9 cellular contexts compared by ENCODE assay signal in the genomic region with DNA sequence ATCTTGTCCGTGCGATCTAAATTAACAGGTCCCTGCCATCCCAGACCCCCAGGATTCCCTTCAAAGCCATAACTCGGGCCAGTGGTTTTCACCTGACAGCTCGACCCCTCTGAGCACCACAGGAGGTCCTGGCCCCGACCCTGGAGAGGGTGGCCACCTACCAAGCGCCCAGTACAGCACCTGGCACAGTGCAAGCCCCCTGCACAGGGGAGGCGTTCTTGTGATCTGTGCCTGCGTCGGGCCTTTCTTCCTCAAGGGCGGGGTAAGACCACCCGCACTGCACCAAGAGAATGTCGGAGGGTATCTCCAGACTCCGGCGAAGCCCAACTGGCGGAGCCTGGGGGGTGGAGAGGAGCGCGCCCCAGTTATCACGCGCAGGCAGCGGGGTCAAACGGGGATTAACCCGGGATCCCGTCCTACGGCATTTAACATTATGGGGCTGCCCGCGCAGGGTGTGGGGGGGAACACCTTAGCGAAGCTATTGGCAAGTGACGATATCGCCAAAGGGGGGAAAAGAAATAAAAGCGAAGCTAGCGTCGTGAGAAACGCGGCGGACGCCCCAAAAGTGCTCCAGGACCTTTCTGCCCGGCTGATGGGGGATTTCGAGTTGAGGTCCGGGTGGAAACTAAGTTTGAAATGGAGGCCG. TPM values are rescaled to one million over a fixed set of nuclear protein-coding genes. Genes with fewer than 3 reads are reported as not detected.
A peak's percentile ranks its signal among the peaks of the same experiment; 100 is the strongest.
DNase-seq lines count a peak whose midpoint lies in the region; ATAC-seq and TF ChIP-seq lines count a peak whose summit lies in the region.
"Had no signal": no experiment of that assay in that cellular context is flagged by ENCODE, and none has a peak within 500 bp of the region (broad histone marks: within the 10 kb centered on the region; RNA-seq: fewer than 3 reads in every experiment).

No MANE protein-coding gene starts in this region.

- H3K4me1 ChIP-seq in DND-41 (ENCODE audit: insufficient read depth, low read length) = peaks cover 48% of the 10 kb centered on the region
- H3K4me1 ChIP-seq in Panc1 (ENCODE audit: control insufficient read depth, insufficient read depth, low read length) = peaks cover 43% of the 10 kb centered on the region
- H3K4me1 ChIP-seq in liver (ENCODE audit: control insufficient read depth in 4 of 4, insufficient read depth in 4 of 4, low read length in 3 of 4) = peaks cover 5 to 36% (median 28%) of the 10 kb centered on the region in 4 donors

- CTCF ChIA-PET in Panc1 (lab: Charles Lee) = interaction anchor here (0.6 to 1.3 kb wide), 5 partner anchors 36 to 333 kb away, joined by 3 to 7 read pairs (median 3); no protein-coding TSS in a partner anchor

- no peaks in the 10 kb centered on the region for H3K9me3 ChIP-seq in DND-41 (ENCODE audit: insufficient read depth, low read length, severe bottlenecking)
- H3K9me3 ChIP-seq in Panc1 (ENCODE audit: control insufficient read depth, insufficient read depth, low read depth, low read length) = no peaks in the 10 kb centered on the region
- H3K9me3 ChIP-seq in liver (ENCODE audit: control insufficient read depth in 4 of 4, low read length in 3 of 4) = no peaks in the 10 kb centered on the region

- H3K9ac ChIP-seq in DND-41 (ENCODE audit: low read depth, low read length) = peak overlapping the region; percentile 82
- peak overlapping the region; percentile 84 to 100 for H3K9ac ChIP-seq in liver (ENCODE audit: low read depth in 1 of 2, low read length in 2 of 2)

- peaks cover 41% of the 10 kb centered on the region for H3K79me2 ChIP-seq in DND-41 (ENCODE audit: insufficient read depth, low read length)

- H3K27ac ChIP-seq in DND-41 (ENCODE audit: low read length) = peak overlapping the region; percentile 93
- peak overlapping the region; percentile 99 for H3K27ac ChIP-seq in Panc1 (ENCODE audit: low read length)
- H3K27ac ChIP-seq in liver (ENCODE audit: low read depth in 1 of 2, low read length in 2 of 2) = peak overlapping the region; percentile 95 to 100

- in situ Hi-C loops in Panc1 (cut with HindIII; ENCODE audit: low pct_unique_long_range_greater_than_20kb, low sequenced_read_pairs) = no loop called here

- DNase-seq in DND-41 (peak; percentile 65), Panc1 (ENCODE audit: low read depth, low spot score) (no peak), cardiac fibroblast (ENCODE audit: low read depth in 2 of 2) (no peak), HCEC 1CT (no peak), NCI-H748 (lab: John Stamatoyannopoulos, UW; ENCODE audit: unreplicated experiment) (no peak), NCI-H2029 (lab: John Stamatoyannopoulos, UW) (no peak)
- DNase-seq in stimulated activated naive CD8-positive, alpha-beta T cell treated with anti-CD3 and anti-CD28 coated beads, Interleukin-15, Interleukin-2, amounts not matched to agents 100 U/mL and 50 U/mL, for 24 hours = peak; percentile 64

- H3K27me3 ChIP-seq in DND-41 (ENCODE audit: insufficient read depth, low read length, poor library complexity) (no peaks in the 10 kb centered on the region), Panc1 (ENCODE audit: control insufficient read depth, insufficient read depth, low read length) (no peaks in the 10 kb centered on the region), liver (ENCODE audit: control insufficient read depth in 4 of 4, insufficient read depth in 4 of 4, low read length in 3 of 4) (no peaks in the 10 kb centered on the region)

- peaks cover 29% of the 10 kb centered on the region for H4K20me1 ChIP-seq in DND-41 (ENCODE audit: insufficient read depth, low read length)

- H3K4me3 ChIP-seq in DND-41 (ENCODE audit: low read depth in 1 of 2, low read length in 2 of 2) (peak overlapping the region; percentile 40 to 78), Panc1 (ENCODE audit: low read depth in 2 of 2, low read length in 2 of 2) (peak overlapping the region; percentile 61 to 70), cardiac fibroblast (replicated peaks in 1 of 2; ENCODE audit: low read depth in 2 of 2, low read length in 2 of 2) (peak overlapping the region; percentile 64 to 78), liver (ENCODE audit: low read depth in 1 of 3, low read length in 3 of 3) (peak overlapping the region; percentile 74 to 93 (median 90))

- H3K4me2 ChIP-seq in DND-41 (ENCODE audit: insufficient read depth, low read length) = peak overlapping the region; percentile 92

- no peak for TF ChIP-seq CTCF in DND-41 (IDR thresholded peaks at IDR 0.05; ENCODE audit: borderline replicate concordance, extremely low read depth, low read length, poor library complexity, severe bottlenecking)
- no peak for TF ChIP-seq CTCF in Panc1 (IDR thresholded peaks at IDR 0.05)
- TF ChIP-seq CTCF in cardiac fibroblast (IDR thresholded peaks at IDR 0.05; ENCODE audit: low read depth, low read length) = no peak
- TF ChIP-seq CTCF in liver (IDR thresholded peaks at IDR 0.05; ENCODE audit: low read depth, low read length, missing input control) = no peak

- no peak for TF ChIP-seq RAD21 in liver (IDR thresholded peaks at IDR 0.05)

- WGBS in liver = under 1% methylated on average over 40 of the region's 40 CpGs

- intact Hi-C loops in Panc1 (cut with micrococcal nuclease; ENCODE audit: unreplicated experiment) = loop anchor here (5.0 to 10.0 kb wide), 2 partner anchors 46 to 346 kb away; a partner anchor contains a TSS

- POLR2A ChIA-PET in Panc1 (lab: Charles Lee) = interaction anchor here (0.5 to 1.1 kb wide), 10 partner anchors 10 to 555 kb away, joined by 3 to 7 read pairs (median 4); a partner anchor contains a TSS

- H3K36me3 ChIP-seq in DND-41 (ENCODE audit: insufficient read depth, low read length) (peaks cover 30% of the 10 kb centered on the region), Panc1 (ENCODE audit: control insufficient read depth, insufficient read depth, low read length) (peaks cover 21% of the 10 kb centered on the region), liver (ENCODE audit: control insufficient read depth in 4 of 4, insufficient read depth in 3 of 4, low read depth in 1 of 4, low read length in 3 of 4) (peaks cover under 1 to 12% (median 9%) of the 10 kb centered on the region in 4 donors)

- ATAC-seq in DND-41 (ENCODE audit: insufficient read depth, low read depth) (no peak), Panc1 (peak; percentile 2)
- no peak for ATAC-seq in stimulated activated naive CD8-positive, alpha-beta T cell treated with anti-CD3 and anti-CD28 coated beads, Interleukin-15, Interleukin-2, amounts not matched to agents 100 U/mL and 50 U/mL, for 24 hours

- BruUV-seq in Panc1 (replicated peaks; lab: Mats Ljungman, UMichigan) = TSS peak; percentile 83

- H2AFZ ChIP-seq in DND-41 (ENCODE audit: low read depth, low read length) = peak overlapping the region; percentile 72

TF ChIP-seq in liver, 16 proteins besides CTCF, POLR2A, EP300 and RAD21 (continues in another document):
- TF ChIP-seq RXRA (IDR thresholded peaks at IDR 0.05) = no peak
- TF ChIP-seq YY1 (IDR thresholded peaks at IDR 0.05) = no peak
- TF ChIP-seq FOXA2 (IDR thresholded peaks at IDR 0.05) = no peak
- no peak for TF ChIP-seq FOXA1 (IDR thresholded peaks at IDR 0.05)
- TF ChIP-seq HNF4G (IDR thresholded peaks at IDR 0.05) = no peak
- TF ChIP-seq TAF1 (conservative IDR thresholded peaks at IDR 0.05) = no peak
- TF ChIP-seq SP1 (IDR thresholded peaks at IDR 0.05) = no peak
- TF ChIP-seq, protein P1, sequence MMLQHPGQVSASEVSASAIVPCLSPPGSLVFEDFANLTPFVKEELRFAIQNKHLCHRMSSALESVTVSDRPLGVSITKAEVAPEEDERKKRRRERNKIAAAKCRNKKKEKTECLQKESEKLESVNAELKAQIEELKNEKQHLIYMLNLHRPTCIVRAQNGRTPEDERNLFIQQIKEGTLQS (IDR thresholded peaks at IDR 0.05) = no peak
- TF ChIP-seq JUND (IDR thresholded peaks at IDR 0.05) = no peak
- TF ChIP-seq HNF4A (conservative IDR thresholded peaks at IDR 0.05) = no peak
- TF ChIP-seq, protein P2, sequence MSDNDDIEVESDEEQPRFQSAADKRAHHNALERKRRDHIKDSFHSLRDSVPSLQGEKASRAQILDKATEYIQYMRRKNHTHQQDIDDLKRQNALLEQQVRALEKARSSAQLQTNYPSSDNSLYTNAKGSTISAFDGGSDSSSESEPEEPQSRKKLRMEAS (IDR thresholded peaks at IDR 0.05) = no peak
- TF ChIP-seq EGR1 (IDR thresholded peaks at IDR 0.05; ENCODE audit: low read depth in 2 of 2) = no peak

RNA-seq across cellular contexts. Expression of a gene that starts 1.3 kb away (rescaled TPM):
- total RNA-seq in Panc1 (2021; ENCODE audit: unreplicated experiment) = 749 TPM
- 460 TPM for polyA plus RNA-seq in Panc1 (2012; ENCODE audit: insufficient read length)
- 100 to 1,000 TPM; 115 to 166 TPM for total RNA-seq in liver
- polyA plus RNA-seq in liver = 10 to 100 TPM; 50.4 to 76.5 TPM

RNA-seq across cellular contexts. Expression of a gene that starts 19.5 kb away (rescaled TPM):
- total RNA-seq in Panc1 (2021; ENCODE audit: unreplicated experiment) (945 TPM), liver (100 to 1,000 TPM; 226 to 259 TPM)
- polyA plus RNA-seq in Panc1 (2012; ENCODE audit: insufficient read length) = 2,203 TPM
- 1,000 to 10,000 TPM in 1 of 2 donors, 100 to 1,000 TPM in 1; 581 to 1,082 TPM for polyA plus RNA-seq in liver

RNA-seq across cellular contexts. Expression of a gene that starts 27.0 kb away (rescaled TPM):
- 1.3 TPM for total RNA-seq in Panc1 (2021; ENCODE audit: unreplicated experiment)
- polyA plus RNA-seq in Panc1 (2012; ENCODE audit: insufficient read length) = 1.6 TPM
- total RNA-seq in liver = 1 to 10 TPM; 4.9 to 5.5 TPM
- 1 to 10 TPM; 5.5 to 8.7 TPM for polyA plus RNA-seq in liver

RNA-seq across cellular contexts. Expression of a gene that starts 38.4 kb away (rescaled TPM):
- total RNA-seq in Panc1 (2021; ENCODE audit: unreplicated experiment) = 3.9 TPM
- polyA plus RNA-seq in Panc1 (2012; ENCODE audit: insufficient read length) = 7.6 TPM
- 10 to 100 TPM in 1 of 2 donors, under 1 TPM in 1; 0.42 to 13.7 TPM for total RNA-seq in liver
- polyA plus RNA-seq in liver = 10 to 100 TPM; 10.5 to 40.6 TPM
- total RNA-seq: M059J had no signal

RNA-seq across cellular contexts. Expression of a gene that starts 48.3 kb away (rescaled TPM):
- 162 TPM for total RNA-seq in Panc1 (2021; ENCODE audit: unreplicated experiment)
- 240 TPM for polyA plus RNA-seq in Panc1 (2012; ENCODE audit: insufficient read length)
- total RNA-seq in liver = 10 to 100 TPM; 21.8 to 42.2 TPM
- polyA plus RNA-seq in liver = 10 to 100 TPM; 26.1 to 27.6 TPM

Comparison
In these comparisons a context has a peak if more than half of its experiments do, and no peak if none do; other contexts are left out.
1. DNase-seq: peak in DND-41 (single experiment) and stimulated activated naive CD8-positive, alpha-beta T cell treated with anti-CD3 and anti-CD28 coated beads, Interleukin-15, Interleukin-2, amounts not matched to agents 100 U/mL and 50 U/mL, for 24 hours (single experiment); none in Panc1 (single experiment), cardiac fibroblast (0 of 2), HCEC 1CT (single experiment), NCI-H748 (single experiment) and NCI-H2029 (single experiment).
2. Peak in every context shown above with its lines, with median percentiles within 50 percentile points of each other: H3K27ac ChIP-seq and H3K4me3 ChIP-seq.